ENCODE assay signal across 6 cellular contexts in genomic region chr4:144768809-144769208, GRCh38.
DNase-seq lines count a peak whose midpoint lies in the region; ATAC-seq and TF ChIP-seq lines count a peak whose summit lies in the region.
"Not testable (repeated sequence)": the region's sequence is repeated elsewhere in the genome, so short reads cannot be mapped to it uniquely, and the experiment has no call there.

No MANE protein-coding gene starts in this region.

- H3K4me1 ChIP-seq in GM23338 (ENCODE audit: insufficient read depth); neural progenitor cell: not testable (repeated sequence)

- peak overlapping the region; percentile 48; the same call in 1 of the 2 replicates for H3K27ac Mint-ChIP-seq in GM23338
- not testable (repeated sequence) for H3K27ac Mint-ChIP-seq in HFFc6, WTC11, neural progenitor cell

- H3K79me2 ChIP-seq in GM23338 (replicated peaks; ENCODE audit: insufficient read depth); neural progenitor cell (ENCODE audit: low read depth): not testable (repeated sequence)

- not testable (repeated sequence) for H3K9me3 ChIP-seq in neural progenitor cell (ENCODE audit: low read depth)

- not testable (repeated sequence) for H3K4me3 Mint-ChIP-seq in GM23338, neural progenitor cell
- H3K4me3 Mint-ChIP-seq in HFFc6 (peak overlapping the region; percentile 41; the same call in 1 of the 2 replicates), WTC11 (peak overlapping the region; percentile 59)

- peaks cover 11% of the 10 kb centered on the region for H3K36me3 Mint-ChIP-seq in GM23338 (ENCODE audit: low read depth)
- H3K36me3 Mint-ChIP-seq in HFFc6 (ENCODE audit: low read depth); neural progenitor cell: not testable (repeated sequence)
- H3K36me3 Mint-ChIP-seq in WTC11, result peaks cover 11% of the 10 kb centered on the region

- POLR2A ChIA-PET in WTC11 (lab: Charles Lee), result not testable (repeated sequence)

- H3K27me3 ChIP-seq in GM23338 (ENCODE audit: insufficient read depth); neural progenitor cell: not testable (repeated sequence)

- H3K4me2 ChIP-seq in GM23338, neural progenitor cell: not testable (repeated sequence)

- not testable (repeated sequence) for H3F3A ChIP-seq in GM23338 (replicated peaks; ENCODE audit: low read depth); neural progenitor cell (ENCODE audit: low read depth)

- not testable (repeated sequence) for TF ChIP-seq CTCF in GM23338 (conservative IDR thresholded peaks at IDR 0.05; ENCODE audit: low read depth in 2 of 2); HFFc6 (IDR thresholded peaks at IDR 0.05); WTC11 (IDR thresholded peaks at IDR 0.05); neural progenitor cell (IDR thresholded peaks at IDR 0.05)

- CTCF ChIA-PET in WTC11 (lab: Charles Lee), result not testable (repeated sequence)

- H3K9me3 Mint-ChIP-seq in GM23338 (peaks cover 26% of the 10 kb centered on the region), WTC11 (peaks cover 31% of the 10 kb centered on the region)
- H3K9me3 Mint-ChIP-seq in HFFc6, neural progenitor cell: not testable (repeated sequence)

- not testable (repeated sequence) for H3K9me2 ChIP-seq in GM23338 (ENCODE audit: insufficient read depth)

- H3K36me3 ChIP-seq in GM23338 (ENCODE audit: insufficient read depth); neural progenitor cell: not testable (repeated sequence)

- H3K27me3 Mint-ChIP-seq in GM23338 (ENCODE audit: insufficient read depth, low read depth, poor library complexity); HFFc6 (ENCODE audit: insufficient read depth); WTC11 (ENCODE audit: low read depth); neural progenitor cell (ENCODE audit: insufficient read depth, low read depth): not testable (repeated sequence)

- ATAC-seq in GM23338, WTC11: not testable (repeated sequence)

- H3K4me3 ChIP-seq in GM23338, neural progenitor cell: not testable (repeated sequence)

- not testable (repeated sequence) for H3K27ac ChIP-seq in GM23338 (ENCODE audit: low read depth); neural progenitor cell

- DNase-seq in DMS53 (lab: John Stamatoyannopoulos, UW) (peak; percentile 24), NCI-H69 (lab: John Stamatoyannopoulos, UW) (peak; percentile 18), WTC11 (ENCODE audit: low spot score) (peak; percentile 28), neural progenitor cell (ENCODE audit: low spot score) (peak; percentile 23)
- not testable (repeated sequence) for DNase-seq in GM23338 (ENCODE audit: low spot score); HFFc6

- not testable (repeated sequence) for H3K9ac ChIP-seq in neural progenitor cell

- H3K4me1 Mint-ChIP-seq in GM23338; HFFc6 (ENCODE audit: low read depth); WTC11; neural progenitor cell: not testable (repeated sequence)

- not testable (repeated sequence) for H2AFZ ChIP-seq in GM23338; neural progenitor cell (replicated peaks)

- H4K20me1 ChIP-seq in GM23338 (replicated peaks; ENCODE audit: insufficient read depth); neural progenitor cell (ENCODE audit: low read depth): not testable (repeated sequence)
